ENCODE assay signal across 8 cellular contexts in genomic region chr6:129498950-129499870, GRCh38.
DNase-seq lines count a peak whose midpoint lies in the region; ATAC-seq and TF ChIP-seq lines count a peak whose summit lies in the region.

No MANE protein-coding gene starts in this region.

- no peak overlapping the region for H3K18ac ChIP-seq in mesendoderm (ENCODE audit: low read length)

- no peak overlapping the region for H3K4me2 ChIP-seq in mesendoderm (ENCODE audit: low read length)

- ATAC-seq in GM21526 (IDR thresholded peaks at IDR 0.05; ENCODE audit: low FRiP score, unreplicated experiment) (peak; percentile 84), SK-N-SH treated with all-trans-retinoic acid at 6 μM for 48 hours (peak; percentile 21)

- H3K23ac ChIP-seq in mesendoderm (ENCODE audit: low read length) = no peak overlapping the region

- H3K27me3 ChIP-seq in mesendoderm (ENCODE audit: insufficient read depth, low read length, poor library complexity) = no peaks in the 10 kb centered on the region

- no peak overlapping the region for H3K27ac ChIP-seq in mesendoderm (ENCODE audit: low read depth, low read length)

- no peaks in the 10 kb centered on the region for H3K4me1 ChIP-seq in mesendoderm (ENCODE audit: control insufficient read depth, low read depth, low read length)

- H3K9ac ChIP-seq in mesendoderm (ENCODE audit: low read length) = no peak overlapping the region

- H3K56ac ChIP-seq in mesendoderm (ENCODE audit: low read length) = no peak overlapping the region

- no peak overlapping the region for H2BK5ac ChIP-seq in mesendoderm (ENCODE audit: low read length)

- in situ Hi-C loops in KBM-7 (cut with MboI; ENCODE audit: low pct_unique_long_range_greater_than_20kb, low sequenced_read_pairs) = no loop called here

- no peak overlapping the region for H4K8ac ChIP-seq in mesendoderm (ENCODE audit: low read depth, low read length)

- H2AK5ac ChIP-seq in mesendoderm (ENCODE audit: low read length) = no peak overlapping the region

- no peak overlapping the region for H2BK120ac ChIP-seq in mesendoderm (ENCODE audit: low read depth, low read length)

- no peaks in the 10 kb centered on the region for H3K36me3 ChIP-seq in mesendoderm (ENCODE audit: control insufficient read depth, insufficient read depth, low read length)

- H3K4ac ChIP-seq in mesendoderm (ENCODE audit: low read depth, low read length) = no peak overlapping the region

- no CpG with 5 or more reads among the region's 9 CpGs for WGBS in mesendoderm (ENCODE audit: extremely low coverage, insufficient coverage, low lambda C conversion rate)

- H2BK15ac ChIP-seq in mesendoderm (replicated peaks; ENCODE audit: low read depth) = no peak overlapping the region

- no peak overlapping the region for H4K5ac ChIP-seq in mesendoderm (ENCODE audit: low read length)

- no peaks in the 10 kb centered on the region for H3K79me2 ChIP-seq in mesendoderm (ENCODE audit: control insufficient read depth, insufficient read depth, low read length)

- no peaks in the 10 kb centered on the region for H3K79me1 ChIP-seq in mesendoderm (ENCODE audit: low read length)

- no peak overlapping the region for H3K4me3 ChIP-seq in mesendoderm (ENCODE audit: low read length)

- DNase-seq in activated CD4-positive, alpha-beta T cell treated with anti-CD3 and anti-CD28 coated beads for 4 hours = peak; percentile 19 to 23
- DNase-seq in activated CD4-positive, alpha-beta T cell treated with anti-CD3 and anti-CD28 coated beads for 48 hours = no peak
- peak; percentile 78 for DNase-seq in KBM-7
- peak; percentile 15 for DNase-seq in effector CD4-positive, alpha-beta T cell
- DNase-seq in mesendoderm = peak; percentile 58
- DNase-seq in C1 segment of cervical spinal cord (lab: John Stamatoyannopoulos, UW) = no peak

TF ChIP-seq in SK-N-SH treated with all-trans-retinoic acid at 6 μM for 48 hours, 23 proteins besides CTCF, POLR2A, EP300 and RAD21:
- TF ChIP-seq TOX (CRISPR knock-in tag; IDR thresholded peaks at IDR 0.05; ENCODE audit: borderline replicate concordance) = no peak
- TF ChIP-seq ESRRG (CRISPR knock-in tag; IDR thresholded peaks at IDR 0.05) = no peak
- no peak for TF ChIP-seq ISL1 (CRISPR knock-in tag; IDR thresholded peaks at IDR 0.05)
- TF ChIP-seq RARB (CRISPR knock-in tag; IDR thresholded peaks at IDR 0.05) = no peak

Comparison
In these comparisons a context has a peak if more than half of its experiments do, and no peak if none do; other contexts are left out.
1. DNase-seq: peak in activated CD4-positive, alpha-beta T cell treated with anti-CD3 and anti-CD28 coated beads for 4 hours (2 of 2), KBM-7 (single experiment), effector CD4-positive, alpha-beta T cell (single experiment) and mesendoderm (single experiment); none in activated CD4-positive, alpha-beta T cell treated with anti-CD3 and anti-CD28 coated beads for 48 hours (single experiment) and C1 segment of cervical spinal cord (0 of 14).